Comparison of ENCODE assay signal across 1 cellular context in genomic region chr4:113495790-113496189, GRCh38.
TF ChIP-seq lines count a peak whose summit lies in the region.

No MANE protein-coding gene starts in this region.

TF ChIP-seq in HepG2, 621 proteins besides CTCF, POLR2A, EP300 and RAD21:
- TF ChIP-seq ZNF616 (CRISPR knock-in tag; IDR thresholded peaks at IDR 0.05; ENCODE audit: low read depth) (no peak), SPEN (CRISPR knock-in tag; IDR thresholded peaks at IDR 0.05; ENCODE audit: low read depth) (no peak), SATB2 (CRISPR knock-in tag; IDR thresholded peaks at IDR 0.05) (no peak), ZFP36L2 (CRISPR knock-in tag; IDR thresholded peaks at IDR 0.05) (no peak), FOXP1 (IDR thresholded peaks at IDR 0.05) (no peak), FOXP1 (CRISPR knock-in tag; IDR thresholded peaks at IDR 0.05) (no peak), KAT7 (CRISPR knock-in tag; IDR thresholded peaks at IDR 0.05; ENCODE audit: borderline replicate concordance) (no peak), ELF3 (CRISPR knock-in tag; IDR thresholded peaks at IDR 0.05) (no peak), ZNF629 (CRISPR knock-in tag; conservative IDR thresholded peaks at IDR 0.05) (no peak), IRF2 (CRISPR knock-in tag; IDR thresholded peaks at IDR 0.05) (no peak), BRD4 (CRISPR knock-in tag; IDR thresholded peaks at IDR 0.05) (no peak), SMC3 (IDR thresholded peaks at IDR 0.05; ENCODE audit: low read length) (no peak), FOSL1 (CRISPR knock-in tag; IDR thresholded peaks at IDR 0.05; ENCODE audit: borderline replicate concordance) (no peak), NR2F1 (CRISPR knock-in tag; IDR thresholded peaks at IDR 0.05) (no peak)
- TF ChIP-seq, protein P1, sequence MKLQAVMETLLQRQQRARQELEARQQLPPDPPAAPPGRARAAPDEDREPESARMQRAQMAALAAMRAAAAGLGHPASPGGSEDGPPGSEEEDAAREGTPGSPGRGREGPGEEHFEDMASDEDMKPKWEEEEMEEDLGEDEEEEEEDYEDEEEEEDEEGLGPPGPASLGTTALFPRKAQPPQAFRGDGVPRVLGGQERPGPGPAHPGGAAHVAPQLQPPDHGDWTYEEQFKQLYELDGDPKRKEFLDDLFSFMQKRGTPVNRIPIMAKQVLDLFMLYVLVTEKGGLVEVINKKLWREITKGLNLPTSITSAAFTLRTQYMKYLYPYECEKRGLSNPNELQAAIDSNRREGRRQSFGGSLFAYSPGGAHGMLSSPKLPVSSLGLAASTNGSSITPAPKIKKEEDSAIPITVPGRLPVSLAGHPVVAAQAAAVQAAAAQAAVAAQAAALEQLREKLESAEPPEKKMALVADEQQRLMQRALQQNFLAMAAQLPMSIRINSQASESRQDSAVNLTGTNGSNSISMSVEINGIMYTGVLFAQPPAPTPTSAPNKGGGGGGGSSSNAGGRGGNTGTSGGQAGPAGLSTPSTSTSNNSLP (IDR thresholded peaks at IDR 0.05; ENCODE audit: low read depth, low read length), result no peak
- TF ChIP-seq, protein P2, sequence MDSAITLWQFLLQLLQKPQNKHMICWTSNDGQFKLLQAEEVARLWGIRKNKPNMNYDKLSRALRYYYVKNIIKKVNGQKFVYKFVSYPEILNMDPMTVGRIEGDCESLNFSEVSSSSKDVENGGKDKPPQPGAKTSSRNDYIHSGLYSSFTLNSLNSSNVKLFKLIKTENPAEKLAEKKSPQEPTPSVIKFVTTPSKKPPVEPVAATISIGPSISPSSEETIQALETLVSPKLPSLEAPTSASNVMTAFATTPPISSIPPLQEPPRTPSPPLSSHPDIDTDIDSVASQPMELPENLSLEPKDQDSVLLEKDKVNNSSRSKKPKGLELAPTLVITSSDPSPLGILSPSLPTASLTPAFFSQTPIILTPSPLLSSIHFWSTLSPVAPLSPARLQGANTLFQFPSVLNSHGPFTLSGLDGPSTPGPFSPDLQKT (CRISPR knock-in tag; IDR thresholded peaks at IDR 0.05; ENCODE audit: borderline replicate concordance), result no peak
- TF ChIP-seq, protein P3, sequence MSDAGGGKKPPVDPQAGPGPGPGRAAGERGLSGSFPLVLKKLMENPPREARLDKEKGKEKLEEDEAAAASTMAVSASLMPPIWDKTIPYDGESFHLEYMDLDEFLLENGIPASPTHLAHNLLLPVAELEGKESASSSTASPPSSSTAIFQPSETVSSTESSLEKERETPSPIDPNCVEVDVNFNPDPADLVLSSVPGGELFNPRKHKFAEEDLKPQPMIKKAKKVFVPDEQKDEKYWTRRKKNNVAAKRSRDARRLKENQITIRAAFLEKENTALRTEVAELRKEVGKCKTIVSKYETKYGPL (CRISPR knock-in tag; IDR thresholded peaks at IDR 0.05), result no peak
- TF ChIP-seq, protein P4, sequence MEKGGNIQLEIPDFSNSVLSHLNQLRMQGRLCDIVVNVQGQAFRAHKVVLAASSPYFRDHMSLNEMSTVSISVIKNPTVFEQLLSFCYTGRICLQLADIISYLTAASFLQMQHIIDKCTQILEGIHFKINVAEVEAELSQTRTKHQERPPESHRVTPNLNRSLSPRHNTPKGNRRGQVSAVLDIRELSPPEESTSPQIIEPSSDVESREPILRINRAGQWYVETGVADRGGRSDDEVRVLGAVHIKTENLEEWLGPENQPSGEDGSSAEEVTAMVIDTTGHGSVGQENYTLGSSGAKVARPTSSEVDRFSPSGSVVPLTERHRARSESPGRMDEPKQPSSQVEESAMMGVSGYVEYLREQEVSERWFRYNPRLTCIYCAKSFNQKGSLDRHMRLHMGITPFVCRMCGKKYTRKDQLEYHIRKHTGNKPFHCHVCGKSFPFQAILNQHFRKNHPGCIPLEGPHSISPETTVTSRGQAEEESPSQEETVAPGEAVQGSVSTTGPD (CRISPR knock-in tag; IDR thresholded peaks at IDR 0.05), result no peak
